In the genomic region with DNA sequence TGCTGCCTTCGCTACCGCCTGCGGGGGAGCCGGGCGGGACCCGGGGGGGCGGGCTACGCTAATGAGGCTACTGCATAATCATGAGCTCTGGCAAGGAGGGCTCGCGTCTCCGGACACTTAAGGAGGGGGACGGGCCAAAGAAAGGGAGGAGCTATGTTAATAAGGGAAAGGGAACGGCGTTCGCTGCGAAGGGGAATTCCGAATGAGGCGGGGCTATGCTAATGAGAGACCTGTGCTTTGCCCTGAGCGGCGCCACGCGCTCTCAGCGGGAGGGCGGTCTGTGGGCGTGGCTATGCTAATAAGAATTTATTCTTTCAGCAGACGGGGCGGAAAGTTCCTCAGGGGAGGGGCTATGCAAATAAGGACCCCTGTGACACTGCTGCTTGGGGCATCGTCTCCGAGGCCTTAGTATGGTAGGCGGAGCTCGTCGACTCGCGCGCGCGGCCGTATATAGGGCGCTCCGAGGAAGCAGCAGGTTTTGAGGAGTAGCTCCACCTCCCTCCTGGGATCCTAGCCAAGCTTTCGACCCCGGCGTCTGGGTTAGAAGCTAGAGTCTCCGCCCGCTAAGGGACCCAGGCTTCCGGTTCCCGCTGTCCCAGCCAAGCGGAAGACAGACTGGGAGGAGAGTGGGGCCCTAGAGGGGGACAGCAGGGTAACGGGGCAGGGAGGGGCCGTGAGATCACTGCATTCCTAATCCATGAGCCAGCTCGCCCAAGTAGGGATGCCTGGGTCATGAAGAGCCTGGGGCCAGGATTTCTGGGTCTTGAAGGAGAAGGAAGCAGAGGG, we compare ENCODE assay signal across 8 cellular contexts. TPM values are rescaled to one million over a fixed set of nuclear protein-coding genes. Genes with fewer than 3 reads are reported as not detected.
DNase-seq lines count a peak whose midpoint lies in the region; ATAC-seq and TF ChIP-seq lines count a peak whose summit lies in the region.

A gene (minus strand): TSS at position 31 of the 786 bp plus-strand sequence. CDS start 45 bp downstream, outside the sequence.

- no peaks in the 10 kb centered on the region for H3K27me3 Mint-ChIP-seq in activated T-cell treated with anti-CD3 and anti-CD28 coated beads, Interleukin-2, amount 50 U/mL, for 4 hours (ENCODE audit: low read depth)

- peak within 1 kb of the TSS; percentile 94 to 99 for H3K9ac ChIP-seq in mucosa of rectum (ENCODE audit: low read depth in 1 of 2, low read length in 2 of 2)

- H3K4me1 Mint-ChIP-seq in activated T-cell treated with anti-CD3 and anti-CD28 coated beads, Interleukin-2, amount 50 U/mL, for 4 hours (ENCODE audit: low read depth) = peaks cover 57% of the 10 kb centered on the region

- ATAC-seq in GM21619 (IDR thresholded peaks at IDR 0.05; ENCODE audit: unreplicated experiment) = peak; percentile 51
- peak; percentile 60 to 68 for ATAC-seq in activated T-cell treated with anti-CD3 and anti-CD28 coated beads, Interleukin-2, amount 50 U/mL, for 4 hours

- intact Hi-C loops in PC-9 (cut with micrococcal nuclease; ENCODE audit: unreplicated experiment) = loop anchor here (1.0 to 10.0 kb wide), 9 partner anchors 28 to 768 kb away; a partner anchor contains a TSS

- CTCF ChIA-PET in PC-9 (lab: Charles Lee) = interaction anchor here (0.5 to 1.5 kb wide), 9 partner anchors 24 to 1368 kb away, joined by 3 to 13 read pairs (median 4); a partner anchor contains a TSS

- peaks cover 14% of the 10 kb centered on the region for H3F3A ChIP-seq in PC-9 (ENCODE audit: insufficient read depth, low read depth)

- no peak for TF ChIP-seq CTCF in PC-9 (conservative IDR thresholded peaks at IDR 0.05)

- peaks cover 3% of the 10 kb centered on the region for H3K36me3 Mint-ChIP-seq in activated T-cell treated with anti-CD3 and anti-CD28 coated beads, Interleukin-2, amount 50 U/mL, for 4 hours (ENCODE audit: insufficient read depth)

- H3K4me3 Mint-ChIP-seq in activated T-cell treated with anti-CD3 and anti-CD28 coated beads, Interleukin-2, amount 50 U/mL, for 4 hours = peak within 1 kb of the TSS; percentile 98

- peak; percentile 99 for DNase-seq in DMS153 (lab: John Stamatoyannopoulos, UW)
- peak; percentile 100 for DNase-seq in Jurkat, Clone E6-1 (ENCODE audit: low read depth, low spot score)
- DNase-seq in PC-9 = peak; percentile 99
- DNase-seq in activated T-cell treated with anti-CD3 and anti-CD28 coated beads, Interleukin-2, amount 50 U/mL, for 4 hours = peak; percentile 99
- peak; percentile 100 for DNase-seq in erythroblast (lab: John Stamatoyannopoulos, UW)
- DNase-seq in stimulated activated CD8-positive, alpha-beta memory T cell treated with anti-CD3 and anti-CD28 coated beads, Interleukin-4, amount 100 ng/mL, for 48 hours = peak; percentile 100

- no peaks in the 10 kb centered on the region for H3K9me3 ChIP-seq in PC-9 (ENCODE audit: insufficient read depth, low read depth)
- no peaks in the 10 kb centered on the region for H3K9me3 ChIP-seq in mucosa of rectum (ENCODE audit: control insufficient read depth in 2 of 2, low read length in 2 of 2)

- H3K27ac ChIP-seq in PC-9 (peak within 1 kb of the TSS; percentile 100), mucosa of rectum (ENCODE audit: low read depth in 2 of 2, low read length in 2 of 2) (peak within 1 kb of the TSS; percentile 99 to 100)

- peak within 1 kb of the TSS; percentile 52; the same call in 1 of the 2 replicates for H2AFZ ChIP-seq in PC-9

- H3K4me1 ChIP-seq in PC-9 (replicated peaks; ENCODE audit: insufficient read depth) (peaks cover 37% of the 10 kb centered on the region), mucosa of rectum (ENCODE audit: control insufficient read depth in 2 of 2, insufficient read depth in 2 of 2, low read length in 2 of 2) (peaks cover 33 to 41% of the 10 kb centered on the region in 2 donors)

- peaks cover 18% of the 10 kb centered on the region; the same call in 1 of the 2 replicates for H4K20me1 ChIP-seq in PC-9 (ENCODE audit: insufficient read depth)

- H3K9me2 ChIP-seq in PC-9 (ENCODE audit: insufficient read depth) = no peaks in the 10 kb centered on the region

- peak within 1 kb of the TSS; percentile 99 for H3K4me3 ChIP-seq in Jurkat, Clone E6-1 (ENCODE audit: low read length)
- H3K4me3 ChIP-seq in PC-9 = peak within 1 kb of the TSS; percentile 80
- H3K4me3 ChIP-seq in mucosa of rectum (ENCODE audit: low read length in 2 of 2) = peak within 1 kb of the TSS; percentile 74 to 85

- no peaks in the 10 kb centered on the region for H3K9me3 Mint-ChIP-seq in activated T-cell treated with anti-CD3 and anti-CD28 coated beads, Interleukin-2, amount 50 U/mL, for 4 hours

- H3K36me3 ChIP-seq in PC-9 (ENCODE audit: low read depth) (peaks cover 8% of the 10 kb centered on the region), mucosa of rectum (ENCODE audit: control insufficient read depth in 2 of 2, insufficient read depth in 2 of 2, low read length in 2 of 2) (peaks cover under 1 to 13% of the 10 kb centered on the region in 2 donors)

- H3K4me2 ChIP-seq in PC-9 = peak within 1 kb of the TSS; percentile 98

- peak; percentile 91 for TF ChIP-seq POLR2A in erythroblast (IDR thresholded peaks at IDR 0.05; ENCODE audit: low read length)

- no TSS peak for BruUV-seq in PC-9 (replicated peaks; lab: Mats Ljungman, UMichigan)

- H3K79me2 ChIP-seq in PC-9 (ENCODE audit: low read depth) = peaks cover 38% of the 10 kb centered on the region

- H3K27me3 ChIP-seq in PC-9 (ENCODE audit: insufficient read depth, low read depth) (no peaks in the 10 kb centered on the region), mucosa of rectum (ENCODE audit: control insufficient read depth in 2 of 2, insufficient read depth in 2 of 2, low read length in 2 of 2) (no peaks in the 10 kb centered on the region)

- POLR2A ChIA-PET in PC-9 (lab: Charles Lee; ENCODE audit: unreplicated experiment) = interaction anchor here (0.5 to 2.4 kb wide), 30 partner anchors 8 to 1455 kb away, joined by 3 to 70 read pairs (median 6); a partner anchor contains a TSS

RNA-seq across cellular contexts. Expression of the gene that starts here (rescaled TPM):
- 16.7 TPM for polyA plus RNA-seq in Jurkat, Clone E6-1 (2012; ENCODE audit: insufficient read depth, insufficient read length)
- total RNA-seq in PC-9 (2021) = 36.6 and 40.6 TPM in 2 replicates
- total RNA-seq in activated T-cell treated with anti-CD3 and anti-CD28 coated beads, Interleukin-2, amount 50 U/mL, for 4 hours = 1 to 10 TPM; 2.3 to 3.8 (median 3.5) TPM

Comparison
In these comparisons a context has a peak if more than half of its experiments do, and no peak if none do; other contexts are left out.
1. Peak in every context shown above with its lines: DNase-seq, ATAC-seq, H3K4me3 ChIP-seq and H3K27ac ChIP-seq.